In genomic region chr1:101004061-101004460, GRCh38 we compare ENCODE assay signal across 8 cellular contexts. TPM values are rescaled to one million over a fixed set of nuclear protein-coding genes. Genes with fewer than 3 reads are reported as not detected.
DNase-seq lines count a peak whose midpoint lies in the region; FAIRE-seq and TF ChIP-seq lines count a peak whose summit lies in the region.
"Had no signal": no experiment of that assay in that cellular context is flagged by ENCODE, and none has a peak within 500 bp of the region (broad histone marks: within the 10 kb centered on the region; RNA-seq: fewer than 3 reads in every experiment).

No MANE protein-coding gene starts in this region.

- dilution Hi-C loops in mammary epithelial cell (cut with HindIII; ENCODE audit: low sequenced_read_pairs): no loop called here

- CTCF ChIA-PET in mammary epithelial cell (lab: Charles Lee; ENCODE audit: low non-redundant PET): interaction anchor here (0.6 kb wide), 1 partner anchor 284 kb away, joined by 3 read pairs; no protein-coding TSS in a partner anchor

- H3K9ac ChIP-seq in mammary epithelial cell (ENCODE audit: insufficient read depth, low read length): no peak overlapping the region

- H3K4me1 ChIP-seq in mammary epithelial cell (ENCODE audit: insufficient read depth, low read length): peaks cover 31% of the 10 kb centered on the region
- peaks cover 60 to 63% of the 10 kb centered on the region in 2 experiments for H3K4me1 ChIP-seq in neutrophil (ENCODE audit: control insufficient read depth in 1 of 2, insufficient read depth in 1 of 2, low read depth in 1 of 2, low read length in 1 of 2)

- FAIRE-seq in GM19239 (lab: Jason Lieb, UNC): peak; percentile 75

- H3K36me3 Mint-ChIP-seq in activated T-helper 1 cell treated with anti-CD3 and anti-CD28 coated beads, Interleukin-12 subunit alpha, Interleukin-12 subunit beta, Interleukin-2, Interleukin-4 antibody, amounts not matched to agents 30 ng/mL and 10 ng/mL and 1 ng/mL, durations not matched to agents 14 hours and 24 hours and 36 hours (ENCODE audit: low read depth): peaks cover 36% of the 10 kb centered on the region

- H3K79me2 ChIP-seq in mammary epithelial cell (ENCODE audit: insufficient read depth, low read length): no peaks in the 10 kb centered on the region

- no peak overlapping the region for H3K27ac Mint-ChIP-seq in activated T-helper 1 cell treated with anti-CD3 and anti-CD28 coated beads, Interleukin-12 subunit alpha, Interleukin-12 subunit beta, Interleukin-2, Interleukin-4 antibody, amounts not matched to agents 30 ng/mL and 10 ng/mL and 1 ng/mL, durations not matched to agents 14 hours and 24 hours and 36 hours

- H3K27me3 Mint-ChIP-seq in activated T-helper 1 cell treated with anti-CD3 and anti-CD28 coated beads, Interleukin-12 subunit alpha, Interleukin-12 subunit beta, Interleukin-2, Interleukin-4 antibody, amounts not matched to agents 30 ng/mL and 10 ng/mL and 1 ng/mL, durations not matched to agents 14 hours and 24 hours and 36 hours (ENCODE audit: insufficient read depth): no peaks in the 10 kb centered on the region

- peaks cover 43% of the 10 kb centered on the region for H3K4me1 Mint-ChIP-seq in activated T-helper 1 cell treated with anti-CD3 and anti-CD28 coated beads, Interleukin-12 subunit alpha, Interleukin-12 subunit beta, Interleukin-2, Interleukin-4 antibody, amounts not matched to agents 30 ng/mL and 10 ng/mL and 1 ng/mL, durations not matched to agents 14 hours and 24 hours and 36 hours (ENCODE audit: low read depth)

- peak overlapping the region; percentile 12 for H3K4me2 ChIP-seq in mammary epithelial cell (ENCODE audit: insufficient read depth, low read depth, low read length)

- intact Hi-C loops in mammary epithelial cell (cut with micrococcal nuclease): no loop called here
- intact Hi-C loops in activated T-helper 1 cell treated with anti-CD3 and anti-CD28 coated beads, Interleukin-12 subunit alpha, Interleukin-12 subunit beta, Interleukin-2, Interleukin-4 antibody, amounts not matched to agents 30 ng/mL and 10 ng/mL and 1 ng/mL, durations not matched to agents 14 hours and 24 hours and 36 hours (cut with micrococcal nuclease): loop anchor here (5.0 kb wide), 1 partner anchor 72 kb away; no protein-coding TSS in a partner anchor

- peaks cover 4% of the 10 kb centered on the region for H3K9me3 Mint-ChIP-seq in activated T-helper 1 cell treated with anti-CD3 and anti-CD28 coated beads, Interleukin-12 subunit alpha, Interleukin-12 subunit beta, Interleukin-2, Interleukin-4 antibody, amounts not matched to agents 30 ng/mL and 10 ng/mL and 1 ng/mL, durations not matched to agents 14 hours and 24 hours and 36 hours

- no peak overlapping the region for H3K27ac ChIP-seq in HL-60 (replicated peaks)
- H3K27ac ChIP-seq in mammary epithelial cell (ENCODE audit: insufficient read depth, low read depth, low read length): no peak overlapping the region
- peak overlapping the region; percentile 63 for H3K27ac ChIP-seq in neutrophil

- no peak overlapping the region for H3K4me3 Mint-ChIP-seq in activated T-helper 1 cell treated with anti-CD3 and anti-CD28 coated beads, Interleukin-12 subunit alpha, Interleukin-12 subunit beta, Interleukin-2, Interleukin-4 antibody, amounts not matched to agents 30 ng/mL and 10 ng/mL and 1 ng/mL, durations not matched to agents 14 hours and 24 hours and 36 hours

- no TSS peak for BruUV-seq in mammary epithelial cell (replicated peaks; lab: Mats Ljungman, UMichigan)

- H3K9me3 ChIP-seq in mammary epithelial cell (replicated peaks; ENCODE audit: insufficient read depth, low read length) (no peaks in the 10 kb centered on the region), neutrophil (no peaks in the 10 kb centered on the region)

- H3K4me3 ChIP-seq in HL-60 (replicated peaks; ENCODE audit: insufficient read depth, low read length) (no peak overlapping the region), mammary epithelial cell (replicated peaks in 1 of 3; ENCODE audit: insufficient read depth in 1 of 3, low read depth in 2 of 3, low read length in 3 of 3) (no peak overlapping the region), neutrophil (ENCODE audit: low read depth in 1 of 2, low read length in 1 of 2) (peak overlapping the region in 1 of 2 experiments; percentile 6)

- in situ Hi-C loops in mammary epithelial cell (cut with MboI; ENCODE audit: low sequenced_read_pairs in 2 of 2): no loop called here

- H2AFZ ChIP-seq in mammary epithelial cell (ENCODE audit: low read depth, low read length): no peak overlapping the region

- no peaks in the 10 kb centered on the region for H4K20me1 ChIP-seq in mammary epithelial cell (ENCODE audit: insufficient read depth, low read length)

- 7% methylated on average over 1 of the region's 1 CpG for WGBS in mammary epithelial cell (ENCODE audit: low coverage, missing lambda C conversion rate)

- no peaks in the 10 kb centered on the region for H3K27me3 ChIP-seq in HL-60 (ENCODE audit: insufficient read depth, poor library complexity, severe bottlenecking)
- H3K27me3 ChIP-seq in mammary epithelial cell (ENCODE audit: insufficient read depth, low read length): no peaks in the 10 kb centered on the region
- no peaks in the 10 kb centered on the region for H3K27me3 ChIP-seq in neutrophil

- H3K36me3 ChIP-seq in mammary epithelial cell (ENCODE audit: insufficient read depth, low read length): peaks cover 13% of the 10 kb centered on the region
- no peaks in the 10 kb centered on the region for H3K36me3 ChIP-seq in neutrophil

- TF ChIP-seq CTCF in HL-60 (IDR thresholded peaks at IDR 0.05; ENCODE audit: insufficient read depth, low read length): no peak
- no peak for TF ChIP-seq CTCF in mammary epithelial cell (conservative IDR thresholded peaks at IDR 0.05 in 1 of 2, IDR thresholded peaks at IDR 0.05 in 1 of 2; ENCODE audit: extremely low read depth in 1 of 2, insufficient read depth in 1 of 2, low read depth in 1 of 2, low read length in 2 of 2)
- no peak for TF ChIP-seq CTCF in neutrophil (IDR thresholded peaks at IDR 0.05)

- no peak for DNase-seq in GM19239 (ENCODE audit: insufficient read length, low spot score)
- peak; percentile 38 to 55 for DNase-seq in HL-60 (ENCODE audit: low read depth in 1 of 2, low spot score in 1 of 2)
- peak; percentile 71 for DNase-seq in mammary epithelial cell
- DNase-seq in activated T-helper 1 cell treated with anti-CD3 and anti-CD28 coated beads, Interleukin-12 subunit alpha, Interleukin-12 subunit beta, Interleukin-2, Interleukin-4 antibody, amounts not matched to agents 30 ng/mL and 10 ng/mL and 1 ng/mL, durations not matched to agents 14 hours and 24 hours and 36 hours (ENCODE audit: low spot score): no peak
- no peak for DNase-seq in NCI-H2171 treated with DMSO at 0.1 percent for 48 hours (lab: John Stamatoyannopoulos, UW)
- DNase-seq in nucleus accumbens (lab: John Stamatoyannopoulos, UW): no peak
- DNase-seq: NCI-H1048 had no signal

RNA-seq across cellular contexts. Expression of gene DPH5, which starts 21.5 kb away (rescaled TPM):
- total RNA-seq in mammary epithelial cell: 10 to 100 TPM; 21.2 to 47.0 TPM
- 33.9 TPM for polyA plus RNA-seq in mammary epithelial cell
- polyA minus RNA-seq in mammary epithelial cell: 13.3 TPM
- total RNA-seq in activated T-helper 1 cell treated with anti-CD3 and anti-CD28 coated beads, Interleukin-12 subunit alpha, Interleukin-12 subunit beta, Interleukin-2, Interleukin-4 antibody, amounts not matched to agents 30 ng/mL and 10 ng/mL and 1 ng/mL, durations not matched to agents 14 hours and 24 hours and 36 hours: 31.7 and 32.2 TPM in 2 replicates

Comparison
In these comparisons a context has a peak if more than half of its experiments do, and no peak if none do; other contexts are left out.
1. DNase-seq: peak in HL-60 (2 of 2) and mammary epithelial cell (single experiment); none in GM19239 (single experiment), activated T-helper 1 cell treated with anti-CD3 and anti-CD28 coated beads, Interleukin-12 subunit alpha, Interleukin-12 subunit beta, Interleukin-2, Interleukin-4 antibody, amounts not matched to agents 30 ng/mL and 10 ng/mL and 1 ng/mL, durations not matched to agents 14 hours and 24 hours and 36 hours (single experiment), NCI-H2171 treated with DMSO at 0.1 percent for 48 hours (single experiment) and nucleus accumbens (0 of 56).